In genomic region chr3:46901061-46901460, GRCh38 we compare ENCODE assay signal across 36 cellular contexts. TPM values are rescaled to one million over a fixed set of nuclear protein-coding genes. Genes with fewer than 3 reads are reported as not detected.
"Had no signal": no experiment of that assay in that cellular context is flagged by ENCODE, and none has a peak within 500 bp of the region (broad histone marks: within the 10 kb centered on the region; RNA-seq: fewer than 3 reads in every experiment).

No MANE protein-coding gene starts in this region.

- H3K4me1 ChIP-seq: breast epithelium had no signal

- DNase-seq: activated CD4-positive, alpha-beta T cell treated with anti-CD3 and anti-CD28 coated beads for 1 hour; activated CD4-positive, alpha-beta T cell treated with anti-CD3 and anti-CD28 coated beads for 48 hours; activated CD4-positive, alpha-beta T cell treated with anti-CD3 and anti-CD28 coated beads, Interleukin-2, amount 50 U/mL, for 4 hours; activated CD4-positive, CD25-positive, alpha-beta regulatory T cell; activated CD8-positive, alpha-beta T cell treated with anti-CD3 and anti-CD28 coated beads for 36 hours; activated effector memory CD4-positive, alpha-beta T cell treated with anti-CD3 and anti-CD28 coated beads, Interleukin-2, amount 50 U/mL, for 16 hours; activated naive CD4-positive, alpha-beta T cell; activated naive CD4-positive, alpha-beta T cell treated with anti-CD3 and anti-CD28 coated beads, Interleukin-2, amount 50 U/mL, for 16 hours; activated T-cell treated with anti-CD3 and anti-CD28 coated beads, Interleukin-2, amount 50 U/mL, for 1 hour; activated T-cell treated with anti-CD3 and anti-CD28 coated beads, Interleukin-2, amount 50 U/mL, for 72 hours; body of pancreas; central memory CD4-positive, alpha-beta T cell; IMR-90; NCI-H1092 treated with DMSO at 0.1 percent for 48 hours; NCI-H1417; NCI-H1930; NCI-H2081 treated with DMSO at 0.1 percent for 48 hours; NCI-H226; NCI-H446 treated with DMSO at 0.1 percent for 48 hours; NCI-H524; NCI-H69; NCI-H82; SIG-M5; T1000; WERI-Rb-1 had no signal

- H3K4me3 Mint-ChIP-seq: activated CD8-positive, alpha-beta T cell treated with anti-CD3 and anti-CD28 coated beads for 36 hours; activated T-cell treated with anti-CD3 and anti-CD28 coated beads, Interleukin-2, amount 50 U/mL, for 72 hours; activated T-helper 17 cell treated with anti-CD3 and anti-CD28 coated beads, Interleukin-2, amount 50 U/mL, for 72 hours had no signal

- H3K27ac ChIP-seq: adrenal gland, body of pancreas, breast epithelium, WERI-Rb-1 had no signal

- H3K36me3 ChIP-seq: adrenal gland, breast epithelium, WERI-Rb-1 had no signal

- H3K27ac Mint-ChIP-seq: activated CD8-positive, alpha-beta T cell treated with anti-CD3 and anti-CD28 coated beads for 36 hours; activated T-cell treated with anti-CD3 and anti-CD28 coated beads, Interleukin-2, amount 50 U/mL, for 72 hours; activated T-helper 17 cell treated with anti-CD3 and anti-CD28 coated beads, Interleukin-2, amount 50 U/mL, for 72 hours had no signal

- H3K9me3 ChIP-seq: adrenal gland, body of pancreas, breast epithelium had no signal

- H3K9me3 Mint-ChIP-seq: activated CD8-positive, alpha-beta T cell treated with anti-CD3 and anti-CD28 coated beads for 36 hours; activated T-cell treated with anti-CD3 and anti-CD28 coated beads, Interleukin-2, amount 50 U/mL, for 72 hours; activated T-helper 17 cell treated with anti-CD3 and anti-CD28 coated beads, Interleukin-2, amount 50 U/mL, for 72 hours had no signal

- FAIRE-seq: astrocyte, K562 had no signal

- ATAC-seq: activated CD8-positive, alpha-beta T cell treated with anti-CD3 and anti-CD28 coated beads for 36 hours; activated T-cell treated with anti-CD3 and anti-CD28 coated beads, Interleukin-2, amount 50 U/mL, for 72 hours; activated T-helper 17 cell treated with anti-CD3 and anti-CD28 coated beads, Interleukin-2, amount 50 U/mL, for 72 hours; body of pancreas; K562; Panc1 had no signal

- H3K4me1 Mint-ChIP-seq: activated T-helper 17 cell treated with anti-CD3 and anti-CD28 coated beads, Interleukin-2, amount 50 U/mL, for 72 hours had no signal

- H3K4me3 ChIP-seq: adrenal gland, body of pancreas, breast epithelium, K562 had no signal

RNA-seq across cellular contexts. Expression of gene PTH1R, which starts 23.5 kb away (rescaled TPM):
- total RNA-seq: activated CD8-positive, alpha-beta memory T cell treated with anti-CD3 and anti-CD28 coated beads for 36 hours; activated CD8-positive, alpha-beta T cell treated with anti-CD3 and anti-CD28 coated beads for 36 hours; activated T-cell treated with anti-CD3 and anti-CD28 coated beads, Interleukin-2, amount 50 U/mL, for 72 hours; activated T-helper 17 cell treated with anti-CD3 and anti-CD28 coated beads, Interleukin-2, amount 50 U/mL, for 72 hours; K562; RPMI7951; SK-MEL-5; T-helper 1 cell treated with Interleukin-12 subunit alpha and Interleukin-12 subunit beta and Interleukin-4 antibody, amounts not matched to agents 30 ng/mL and 1 ng/mL, for 36 hours; T-helper 2 cell treated with Interferon-gamma antibody and Interleukin-4, amounts not matched to agents 100 ng/mL and 5 ng/mL, for 36 hours had no signal
- polyA plus RNA-seq: K562 had no signal

RNA-seq across cellular contexts. Expression of gene MYL3, which starts 37.8 kb away (rescaled TPM):
- total RNA-seq: activated CD8-positive, alpha-beta memory T cell treated with anti-CD3 and anti-CD28 coated beads for 36 hours; activated CD8-positive, alpha-beta T cell treated with anti-CD3 and anti-CD28 coated beads for 36 hours; activated T-cell treated with anti-CD3 and anti-CD28 coated beads, Interleukin-2, amount 50 U/mL, for 72 hours; activated T-helper 17 cell treated with anti-CD3 and anti-CD28 coated beads, Interleukin-2, amount 50 U/mL, for 72 hours; IMR-90; RPMI7951; SK-MEL-5; T-helper 1 cell treated with Interleukin-12 subunit alpha and Interleukin-12 subunit beta and Interleukin-4 antibody, amounts not matched to agents 30 ng/mL and 1 ng/mL, for 36 hours; T-helper 2 cell treated with Interferon-gamma antibody and Interleukin-4, amounts not matched to agents 100 ng/mL and 5 ng/mL, for 36 hours had no signal
